In the genomic region with DNA sequence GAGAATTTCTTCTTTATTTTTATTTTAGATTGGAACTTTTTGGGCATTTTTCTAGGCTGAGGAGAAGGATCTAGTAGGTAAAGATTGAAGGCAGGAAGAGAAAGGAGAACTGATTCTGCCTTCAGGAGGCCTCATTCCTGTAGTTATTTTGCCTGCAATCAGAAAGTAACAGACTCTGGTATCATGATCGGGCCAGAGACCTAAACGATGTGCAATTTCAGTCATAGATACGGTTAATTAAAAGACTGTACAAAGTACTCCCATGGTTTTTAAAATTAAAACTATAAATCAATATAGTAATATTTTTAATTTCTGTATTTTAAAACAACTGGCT, we compare ENCODE assay signal across 8 cellular contexts. TPM values are rescaled to one million over a fixed set of nuclear protein-coding genes. Genes with fewer than 3 reads are reported as not detected.
DNase-seq lines count a peak whose midpoint lies in the region; ATAC-seq and TF ChIP-seq lines count a peak whose summit lies in the region.
"Not testable (repeated sequence)": the region's sequence is repeated elsewhere in the genome, so short reads cannot be mapped to it uniquely, and the experiment has no call there.

No MANE protein-coding gene starts in this region.

- not testable (repeated sequence) for DNase-seq in OCI-LY7 (ENCODE audit: low spot score); activated naive CD4-positive, alpha-beta T cell treated with anti-CD3 and anti-CD28 coated beads, Interleukin-2, amount 50 U/mL, for 72 hours (ENCODE audit: low spot score in 2 of 2); stimulated activated naive CD8-positive, alpha-beta T cell treated with anti-CD3 and anti-CD28 coated beads, Interleukin-15, Interleukin-2, amounts not matched to agents 100 U/mL and 50 U/mL, for 24 hours

- peak overlapping the region; percentile 38 for H3K4me2 ChIP-seq in OCI-LY7 (ENCODE audit: low read length)

- peaks cover 37% of the 10 kb centered on the region for H3K4me1 ChIP-seq in OCI-LY7 (ENCODE audit: insufficient read depth, low read length, poor library complexity, severe bottlenecking)

- not testable (repeated sequence) for BruUV-seq in OCI-LY7 (replicated peaks; lab: Mats Ljungman, UMichigan)

- H3K9me2 ChIP-seq in OCI-LY7 (ENCODE audit: insufficient read depth, low read length) = not testable (repeated sequence)

- H3K4me3 ChIP-seq in OCI-LY7 (ENCODE audit: low read depth, low read length, poor library complexity, severe bottlenecking) = not testable (repeated sequence)

- H3K27ac Mint-ChIP-seq in activated naive CD4-positive, alpha-beta T cell treated with anti-CD3 and anti-CD28 coated beads, Interleukin-2, amount 50 U/mL, for 72 hours = peak overlapping the region in 1 of 2 donors; percentile 75

- POLR2A ChIA-PET in OCI-LY7 (lab: Charles Lee) = not testable (repeated sequence)

- H3K36me3 ChIP-seq in OCI-LY7 (ENCODE audit: insufficient read depth, low read length) = not testable (repeated sequence)

- H4K20me1 ChIP-seq in OCI-LY7 (ENCODE audit: insufficient read depth, low read length) = not testable (repeated sequence)

- intact Hi-C loops in OCI-LY7 (cut with micrococcal nuclease; ENCODE audit: unreplicated experiment) = not testable (repeated sequence)

- not testable (repeated sequence) for H3K9me3 ChIP-seq in OCI-LY7 (ENCODE audit: low read length)

- not testable (repeated sequence) for H3K9me3 Mint-ChIP-seq in activated naive CD4-positive, alpha-beta T cell treated with anti-CD3 and anti-CD28 coated beads, Interleukin-2, amount 50 U/mL, for 72 hours

- H3K36me3 Mint-ChIP-seq in activated naive CD4-positive, alpha-beta T cell treated with anti-CD3 and anti-CD28 coated beads, Interleukin-2, amount 50 U/mL, for 72 hours = not testable (repeated sequence)

- TF ChIP-seq CTCF in OCI-LY7 (conservative IDR thresholded peaks at IDR 0.05; ENCODE audit: low read length) = not testable (repeated sequence)

- peak overlapping the region; percentile 71 for H3K27ac ChIP-seq in OCI-LY7 (ENCODE audit: low read depth, low read length, poor library complexity, severe bottlenecking)

- H3K79me2 ChIP-seq in OCI-LY7 (ENCODE audit: insufficient read depth, low read depth, low read length) = not testable (repeated sequence)

- peak; percentile 38 for ATAC-seq in GM18499 (IDR thresholded peaks at IDR 0.05; ENCODE audit: insufficient read depth, unreplicated experiment)
- ATAC-seq in GM19328 (IDR thresholded peaks at IDR 0.05; ENCODE audit: unreplicated experiment) = peak; percentile 39
- peak; percentile 51 for ATAC-seq in GM21576 (IDR thresholded peaks at IDR 0.05; ENCODE audit: unreplicated experiment)
- ATAC-seq in HG02938 (IDR thresholded peaks at IDR 0.05; ENCODE audit: unreplicated experiment) = peak; percentile 70
- ATAC-seq in HG03342 (IDR thresholded peaks at IDR 0.05; ENCODE audit: unreplicated experiment) = peak; percentile 57
- ATAC-seq in activated naive CD4-positive, alpha-beta T cell treated with anti-CD3 and anti-CD28 coated beads, Interleukin-2, amount 50 U/mL, for 72 hours = peak; percentile 34 to 65
- ATAC-seq in stimulated activated naive CD8-positive, alpha-beta T cell treated with anti-CD3 and anti-CD28 coated beads, Interleukin-15, Interleukin-2, amounts not matched to agents 100 U/mL and 50 U/mL, for 24 hours = peak; percentile 45

- CTCF ChIA-PET in OCI-LY7 (lab: Charles Lee; ENCODE audit: unreplicated experiment) = not testable (repeated sequence)

- H2AFZ ChIP-seq in OCI-LY7 (ENCODE audit: low read length) = 0 out of 2 replicates have a peak overlapping the region, but pooled peaks have one; percentile 36

RNA-seq across cellular contexts. Expression of gene NOTCH2, which starts 53.1 kb away (rescaled TPM):
- 31.0 and 36.1 TPM in 2 replicates for total RNA-seq in OCI-LY7 (2014; rRNA removed; shearing (Covaris generic))
- 42.0 and 50.6 TPM in 2 replicates for total RNA-seq in OCI-LY7 (2022)
- 10 to 100 TPM; 42.6 to 79.6 TPM for total RNA-seq in activated naive CD4-positive, alpha-beta T cell treated with anti-CD3 and anti-CD28 coated beads, Interleukin-2, amount 50 U/mL, for 72 hours

RNA-seq across cellular contexts. Expression of gene SEC22B, which starts 53.8 kb away (rescaled TPM):
- total RNA-seq in OCI-LY7 (2014; rRNA removed; shearing (Covaris generic)) = 11.9 and 12.7 TPM in 2 replicates
- total RNA-seq in OCI-LY7 (2022) = 23.5 and 24.9 TPM in 2 replicates
- 10 to 100 TPM; 21.2 to 31.1 TPM for total RNA-seq in activated naive CD4-positive, alpha-beta T cell treated with anti-CD3 and anti-CD28 coated beads, Interleukin-2, amount 50 U/mL, for 72 hours
